Comparison of ENCODE assay signal across 7 cellular contexts in the genomic region with DNA sequence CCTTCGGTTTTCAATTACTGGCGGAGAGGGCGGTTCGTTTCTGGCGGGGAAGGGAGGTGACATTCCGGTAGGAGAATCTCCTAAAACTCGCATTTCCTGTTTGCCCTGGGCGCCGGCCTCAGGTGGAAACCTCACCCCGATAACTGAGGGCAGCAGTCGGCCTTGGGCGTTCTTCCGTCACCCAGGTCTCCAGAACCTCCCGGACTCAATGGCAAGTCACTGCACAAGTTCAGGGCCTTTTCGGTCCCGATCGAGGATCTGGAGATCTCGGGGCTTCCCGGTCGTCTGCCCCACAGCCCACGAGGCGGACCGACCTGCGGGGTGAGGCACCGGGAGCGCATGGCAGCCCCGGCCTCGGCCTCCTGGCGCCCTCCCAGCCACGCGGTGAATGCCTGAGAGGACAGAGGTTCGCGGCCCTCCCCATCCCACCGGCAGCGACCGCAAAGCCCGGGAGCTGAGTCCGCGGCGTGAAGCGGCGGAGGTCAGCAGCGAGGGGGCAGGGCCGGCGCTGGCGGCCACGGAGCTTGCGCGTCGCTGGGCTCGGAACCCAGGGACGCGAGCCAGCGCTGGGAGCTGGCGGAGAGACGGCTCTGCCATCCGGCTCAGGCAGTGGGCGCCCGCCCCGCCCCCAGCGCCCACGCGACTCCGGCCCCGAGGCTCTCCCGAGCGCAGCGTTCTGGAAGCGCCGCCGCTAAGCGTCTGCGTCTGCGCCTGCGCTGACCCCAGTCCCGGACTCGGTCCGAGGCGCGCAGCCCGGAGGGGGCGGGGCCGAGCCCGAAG.
DNase-seq lines count a peak whose midpoint lies in the region; ATAC-seq and TF ChIP-seq lines count a peak whose summit lies in the region.

No MANE protein-coding gene starts in this region.

- peak overlapping the region; percentile 72 for H3K4me3 ChIP-seq in retinal pigment epithelial cell (ENCODE audit: low read length)

- TF ChIP-seq CTCF in retinal pigment epithelial cell (conservative IDR thresholded peaks at IDR 0.05; ENCODE audit: low read depth, low read length): no peak

- ATAC-seq in GM18505 (IDR thresholded peaks at IDR 0.05; ENCODE audit: unreplicated experiment): peak; percentile 88
- ATAC-seq in HG02884 (IDR thresholded peaks at IDR 0.05; ENCODE audit: unreplicated experiment): peak; percentile 81

- DNase-seq in NCI-H1694 treated with DMSO at 0.1 percent for 48 hours (lab: John Stamatoyannopoulos, UW): peak; percentile 59
- DNase-seq in T1000 (lab: John Stamatoyannopoulos, UW): peak; percentile 96
- DNase-seq in astrocyte of the hippocampus (ENCODE audit: low read depth, low spot score): peak; percentile 98
- DNase-seq in hypothalamus (lab: John Stamatoyannopoulos, UW): peak in 50 of 51 donors; percentile 66 to 96 (median 88)
- DNase-seq in retinal pigment epithelial cell (ENCODE audit: low read depth): peak; percentile 63

- peak; percentile 62 for TF ChIP-seq POLR2A in GM18505 (IDR thresholded peaks at IDR 0.05; ENCODE audit: borderline replicate concordance, extremely low read depth, insufficient read depth, insufficient read length)

Comparison
In these comparisons a context has a peak if more than half of its experiments do, and no peak if none do; other contexts are left out.
1. Peak in every context shown above with its lines: DNase-seq, ATAC-seq and H3K4me3 ChIP-seq.